ENCODE assay signal across 1 cellular context in the genomic region with DNA sequence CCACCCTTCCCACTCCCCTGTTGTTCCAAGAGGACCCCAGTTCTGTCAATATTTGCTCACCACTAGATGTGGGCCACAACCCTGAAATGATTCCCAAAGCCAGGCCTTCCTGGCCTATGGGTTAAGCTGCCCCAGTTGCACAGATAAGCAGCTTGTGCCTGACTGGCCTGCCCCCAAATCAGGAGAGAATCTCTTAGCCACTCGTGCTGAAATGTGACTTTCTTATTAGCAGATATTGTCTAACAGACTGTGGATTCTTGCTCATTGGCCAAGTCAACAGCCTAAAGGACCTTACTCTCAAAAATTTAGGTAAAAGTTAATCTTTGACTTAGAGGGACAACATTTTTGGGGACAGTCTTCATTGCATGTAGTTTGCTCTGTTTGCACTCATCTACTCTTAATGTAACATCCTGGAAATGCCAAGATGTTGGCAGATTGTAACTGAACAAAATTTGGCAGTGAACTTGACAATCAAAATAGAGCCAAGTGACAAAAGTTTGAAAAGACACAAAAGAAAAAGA.
TF ChIP-seq lines count a peak whose summit lies in the region.

No MANE protein-coding gene starts in this region.

TF ChIP-seq in HepG2, 621 proteins besides CTCF, POLR2A, EP300 and RAD21 (continued from another document and continues in another):
- no peak for TF ChIP-seq ZNF709 (CRISPR knock-in tag; IDR thresholded peaks at IDR 0.05)
- peak; percentile 78 for TF ChIP-seq HDAC2 (CRISPR knock-in tag; IDR thresholded peaks at IDR 0.05)
- TF ChIP-seq NCOA5 (CRISPR knock-in tag; IDR thresholded peaks at IDR 0.05) = 0 out of 2 replicates have a peak, but pooled peaks have one; percentile 25
- peak; percentile 67; the same call in 1 of the 2 replicates for TF ChIP-seq ZNF350 (CRISPR knock-in tag; IDR thresholded peaks at IDR 0.05; ENCODE audit: borderline replicate concordance, low read depth)
- TF ChIP-seq MAFG (CRISPR knock-in tag; IDR thresholded peaks at IDR 0.05) = no peak
- no peak for TF ChIP-seq ZSCAN20 (CRISPR knock-in tag; IDR thresholded peaks at IDR 0.05; ENCODE audit: borderline replicate concordance)
- TF ChIP-seq ZNF256 (CRISPR knock-in tag; conservative IDR thresholded peaks at IDR 0.05) = no peak
- TF ChIP-seq, protein P1, sequence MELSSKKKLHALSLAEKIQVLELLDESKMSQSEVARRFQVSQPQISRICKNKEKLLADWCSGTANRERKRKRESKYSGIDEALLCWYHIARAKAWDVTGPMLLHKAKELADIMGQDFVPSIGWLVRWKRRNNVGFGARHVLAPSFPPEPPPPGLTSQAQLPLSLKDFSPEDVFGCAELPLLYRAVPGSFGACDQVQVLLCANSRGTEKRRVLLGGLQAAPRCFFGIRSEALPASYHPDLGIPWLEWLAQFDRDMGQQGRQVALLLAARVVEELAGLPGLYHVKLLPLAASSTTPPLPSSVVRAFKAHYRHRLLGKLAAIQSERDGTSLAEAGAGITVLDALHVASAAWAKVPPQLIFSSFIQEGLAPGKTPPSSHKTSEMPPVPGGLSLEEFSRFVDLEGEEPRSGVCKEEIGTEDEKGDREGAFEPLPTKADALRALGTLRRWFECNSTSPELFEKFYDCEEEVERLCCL (CRISPR knock-in tag; IDR thresholded peaks at IDR 0.05; ENCODE audit: borderline replicate concordance) = no peak
- TF ChIP-seq CREB1 (IDR thresholded peaks at IDR 0.05) = no peak
- peak; percentile 49; the same call in 1 of the 2 replicates for TF ChIP-seq CREB1 (CRISPR knock-in tag; IDR thresholded peaks at IDR 0.05)
- TF ChIP-seq, protein P2, sequence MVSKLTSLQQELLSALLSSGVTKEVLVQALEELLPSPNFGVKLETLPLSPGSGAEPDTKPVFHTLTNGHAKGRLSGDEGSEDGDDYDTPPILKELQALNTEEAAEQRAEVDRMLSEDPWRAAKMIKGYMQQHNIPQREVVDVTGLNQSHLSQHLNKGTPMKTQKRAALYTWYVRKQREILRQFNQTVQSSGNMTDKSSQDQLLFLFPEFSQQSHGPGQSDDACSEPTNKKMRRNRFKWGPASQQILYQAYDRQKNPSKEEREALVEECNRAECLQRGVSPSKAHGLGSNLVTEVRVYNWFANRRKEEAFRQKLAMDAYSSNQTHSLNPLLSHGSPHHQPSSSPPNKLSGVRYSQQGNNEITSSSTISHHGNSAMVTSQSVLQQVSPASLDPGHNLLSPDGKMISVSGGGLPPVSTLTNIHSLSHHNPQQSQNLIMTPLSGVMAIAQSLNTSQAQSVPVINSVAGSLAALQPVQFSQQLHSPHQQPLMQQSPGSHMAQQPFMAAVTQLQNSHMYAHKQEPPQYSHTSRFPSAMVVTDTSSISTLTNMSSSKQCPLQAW (CRISPR knock-in tag; IDR thresholded peaks at IDR 0.05) = peak; percentile 99
- no peak for TF ChIP-seq CAMTA2 (CRISPR knock-in tag; IDR thresholded peaks at IDR 0.05; ENCODE audit: borderline replicate concordance)
- no peak for TF ChIP-seq ZSCAN25 (CRISPR knock-in tag; IDR thresholded peaks at IDR 0.05)
- TF ChIP-seq, protein P3, sequence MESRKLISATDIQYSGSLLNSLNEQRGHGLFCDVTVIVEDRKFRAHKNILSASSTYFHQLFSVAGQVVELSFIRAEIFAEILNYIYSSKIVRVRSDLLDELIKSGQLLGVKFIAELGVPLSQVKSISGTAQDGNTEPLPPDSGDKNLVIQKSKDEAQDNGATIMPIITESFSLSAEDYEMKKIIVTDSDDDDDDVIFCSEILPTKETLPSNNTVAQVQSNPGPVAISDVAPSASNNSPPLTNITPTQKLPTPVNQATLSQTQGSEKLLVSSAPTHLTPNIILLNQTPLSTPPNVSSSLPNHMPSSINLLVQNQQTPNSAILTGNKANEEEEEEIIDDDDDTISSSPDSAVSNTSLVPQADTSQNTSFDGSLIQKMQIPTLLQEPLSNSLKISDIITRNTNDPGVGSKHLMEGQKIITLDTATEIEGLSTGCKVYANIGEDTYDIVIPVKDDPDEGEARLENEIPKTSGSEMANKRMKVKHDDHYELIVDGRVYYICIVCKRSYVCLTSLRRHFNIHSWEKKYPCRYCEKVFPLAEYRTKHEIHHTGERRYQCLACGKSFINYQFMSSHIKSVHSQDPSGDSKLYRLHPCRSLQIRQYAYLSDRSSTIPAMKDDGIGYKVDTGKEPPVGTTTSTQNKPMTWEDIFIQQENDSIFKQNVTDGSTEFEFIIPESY (CRISPR knock-in tag; IDR thresholded peaks at IDR 0.05) = peak; percentile 29; the same call in 1 of the 2 replicates
- TF ChIP-seq CHD4 (IDR thresholded peaks at IDR 0.05; ENCODE audit: borderline replicate concordance, low read length) = no peak
- no peak for TF ChIP-seq ESRRA (CRISPR knock-in tag; IDR thresholded peaks at IDR 0.05; ENCODE audit: low read depth)
- TF ChIP-seq, protein P4, sequence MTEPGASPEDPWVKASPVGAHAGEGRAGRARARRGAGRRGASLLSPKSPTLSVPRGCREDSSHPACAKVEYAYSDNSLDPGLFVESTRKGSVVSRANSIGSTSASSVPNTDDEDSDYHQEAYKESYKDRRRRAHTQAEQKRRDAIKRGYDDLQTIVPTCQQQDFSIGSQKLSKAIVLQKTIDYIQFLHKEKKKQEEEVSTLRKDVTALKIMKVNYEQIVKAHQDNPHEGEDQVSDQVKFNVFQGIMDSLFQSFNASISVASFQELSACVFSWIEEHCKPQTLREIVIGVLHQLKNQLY (CRISPR knock-in tag; IDR thresholded peaks at IDR 0.05) = peak; percentile 44
- TF ChIP-seq ZNF768 (CRISPR knock-in tag; IDR thresholded peaks at IDR 0.05) = no peak
- peak; percentile 54; the same call in 1 of the 2 replicates for TF ChIP-seq HMG20B (CRISPR knock-in tag; conservative IDR thresholded peaks at IDR 0.05)
- TF ChIP-seq, protein P5, sequence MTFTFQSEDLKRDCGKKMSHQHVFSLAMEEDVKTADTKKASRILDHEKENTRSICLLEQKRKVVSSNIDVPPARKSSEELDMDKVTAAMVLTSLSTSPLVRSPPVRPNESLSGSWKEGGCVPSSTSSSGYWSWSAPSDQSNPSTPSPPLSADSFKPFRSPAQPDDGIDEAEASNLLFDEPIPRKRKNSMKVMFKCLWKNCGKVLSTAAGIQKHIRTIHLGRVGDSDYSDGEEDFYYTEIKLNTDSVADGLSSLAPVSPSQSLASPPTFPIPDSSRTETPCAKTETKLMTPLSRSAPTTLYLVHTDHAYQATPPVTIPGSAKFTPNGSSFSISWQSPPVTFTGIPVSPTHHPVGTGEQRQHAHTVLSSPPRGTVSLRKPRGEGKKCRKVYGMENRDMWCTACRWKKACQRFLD (CRISPR knock-in tag; IDR thresholded peaks at IDR 0.05; ENCODE audit: borderline replicate concordance) = no peak
- no peak for TF ChIP-seq ATF5 (CRISPR knock-in tag; IDR thresholded peaks at IDR 0.05; ENCODE audit: low read depth)
- TF ChIP-seq EZH2 (conservative IDR thresholded peaks at IDR 0.05; ENCODE audit: low read depth, low read length) = no peak
- TF ChIP-seq, protein P6, sequence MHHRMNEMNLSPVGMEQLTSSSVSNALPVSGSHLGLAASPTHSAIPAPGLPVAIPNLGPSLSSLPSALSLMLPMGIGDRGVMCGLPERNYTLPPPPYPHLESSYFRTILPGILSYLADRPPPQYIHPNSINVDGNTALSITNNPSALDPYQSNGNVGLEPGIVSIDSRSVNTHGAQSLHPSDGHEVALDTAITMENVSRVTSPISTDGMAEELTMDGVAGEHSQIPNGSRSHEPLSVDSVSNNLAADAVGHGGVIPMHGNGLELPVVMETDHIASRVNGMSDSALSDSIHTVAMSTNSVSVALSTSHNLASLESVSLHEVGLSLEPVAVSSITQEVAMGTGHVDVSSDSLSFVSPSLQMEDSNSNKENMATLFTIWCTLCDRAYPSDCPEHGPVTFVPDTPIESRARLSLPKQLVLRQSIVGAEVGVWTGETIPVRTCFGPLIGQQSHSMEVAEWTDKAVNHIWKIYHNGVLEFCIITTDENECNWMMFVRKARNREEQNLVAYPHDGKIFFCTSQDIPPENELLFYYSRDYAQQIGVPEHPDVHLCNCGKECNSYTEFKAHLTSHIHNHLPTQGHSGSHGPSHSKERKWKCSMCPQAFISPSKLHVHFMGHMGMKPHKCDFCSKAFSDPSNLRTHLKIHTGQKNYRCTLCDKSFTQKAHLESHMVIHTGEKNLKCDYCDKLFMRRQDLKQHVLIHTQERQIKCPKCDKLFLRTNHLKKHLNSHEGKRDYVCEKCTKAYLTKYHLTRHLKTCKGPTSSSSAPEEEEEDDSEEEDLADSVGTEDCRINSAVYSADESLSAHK (CRISPR knock-in tag; IDR thresholded peaks at IDR 0.05; ENCODE audit: borderline replicate concordance) = no peak
- TF ChIP-seq WIZ (CRISPR knock-in tag; IDR thresholded peaks at IDR 0.05) = no peak
- TF ChIP-seq ZNF414 (CRISPR knock-in tag; IDR thresholded peaks at IDR 0.05) = no peak; the same call in 1 of the 2 replicates
- TF ChIP-seq SCMH1 (CRISPR knock-in tag; IDR thresholded peaks at IDR 0.05; ENCODE audit: borderline replicate concordance) = no peak
- TF ChIP-seq FIP1L1 (IDR thresholded peaks at IDR 0.05; ENCODE audit: borderline replicate concordance, insufficient read depth, low read depth, low read length) = no peak
- no peak for TF ChIP-seq GRHL1 (CRISPR knock-in tag; conservative IDR thresholded peaks at IDR 0.05)
- no peak for TF ChIP-seq HOXD1 (CRISPR knock-in tag; IDR thresholded peaks at IDR 0.05)
- TF ChIP-seq ZNF547 (CRISPR knock-in tag; IDR thresholded peaks at IDR 0.05) = no peak
- no peak for TF ChIP-seq RNF2 (conservative IDR thresholded peaks at IDR 0.05; ENCODE audit: low read depth)
- no peak for TF ChIP-seq BORCS8-MEF2B (CRISPR knock-in tag; IDR thresholded peaks at IDR 0.05)
- no peak for TF ChIP-seq TP53 (CRISPR knock-in tag; conservative IDR thresholded peaks at IDR 0.05)
- TF ChIP-seq GATA4 (IDR thresholded peaks at IDR 0.05; ENCODE audit: borderline replicate concordance, low read depth) = peak; percentile 87; the same call in 1 of the 2 replicates
- no peak for TF ChIP-seq RELA (CRISPR knock-in tag; IDR thresholded peaks at IDR 0.05)
- no peak for TF ChIP-seq GABPA (IDR thresholded peaks at IDR 0.05; ENCODE audit: low read depth, low read length)
- TF ChIP-seq GABPA (CRISPR knock-in tag; IDR thresholded peaks at IDR 0.05; ENCODE audit: low read depth) = peak; percentile 38; the same call in 1 of the 2 replicates
- peak; percentile 93 for TF ChIP-seq ARID5B (CRISPR knock-in tag; IDR thresholded peaks at IDR 0.05)
- peak; percentile 89 for TF ChIP-seq NFYB (CRISPR knock-in tag; IDR thresholded peaks at IDR 0.05)
- no peak for TF ChIP-seq ZNF12 (CRISPR knock-in tag; IDR thresholded peaks at IDR 0.05)
- no peak for TF ChIP-seq KDM1A (CRISPR knock-in tag; IDR thresholded peaks at IDR 0.05)
- peak; percentile 86; the same call in 1 of the 2 replicates for TF ChIP-seq ZNF670 (CRISPR knock-in tag; IDR thresholded peaks at IDR 0.05; ENCODE audit: borderline replicate concordance)
- TF ChIP-seq ZC3H13 (CRISPR knock-in tag; IDR thresholded peaks at IDR 0.05) = no peak
- no peak for TF ChIP-seq CEBPB (IDR thresholded peaks at IDR 0.05; ENCODE audit: borderline replicate concordance, low read depth, low read length)
- TF ChIP-seq, protein P7, sequence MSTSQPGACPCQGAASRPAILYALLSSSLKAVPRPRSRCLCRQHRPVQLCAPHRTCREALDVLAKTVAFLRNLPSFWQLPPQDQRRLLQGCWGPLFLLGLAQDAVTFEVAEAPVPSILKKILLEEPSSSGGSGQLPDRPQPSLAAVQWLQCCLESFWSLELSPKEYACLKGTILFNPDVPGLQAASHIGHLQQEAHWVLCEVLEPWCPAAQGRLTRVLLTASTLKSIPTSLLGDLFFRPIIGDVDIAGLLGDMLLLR (CRISPR knock-in tag; IDR thresholded peaks at IDR 0.05) = no peak
- no peak; the same call in none of the 2 replicates for TF ChIP-seq CEBPG (CRISPR knock-in tag; IDR thresholded peaks at IDR 0.05)
- TF ChIP-seq ZSCAN21 (CRISPR knock-in tag; IDR thresholded peaks at IDR 0.05; ENCODE audit: borderline replicate concordance) = no peak; the same call in 1 of the 2 replicates
